Comparison of ENCODE assay signal across 8 cellular contexts in genomic region chr15:78075490-78076230, GRCh38. TPM values are rescaled to one million over a fixed set of nuclear protein-coding genes. Genes with fewer than 3 reads are reported as not detected.
DNase-seq lines count a peak whose midpoint lies in the region; ATAC-seq and TF ChIP-seq lines count a peak whose summit lies in the region.

No MANE protein-coding gene starts in this region.

- H4K20me1 ChIP-seq in BLaER1, result peaks cover 12% of the 10 kb centered on the region

- H3K27ac Mint-ChIP-seq in neural crest cell (ENCODE audit: unreplicated experiment), result no peak overlapping the region

- H3K27ac ChIP-seq in BLaER1 (peak overlapping the region; percentile 80), HL-60 (replicated peaks) (peak overlapping the region; percentile 91), VCaP (peak overlapping the region; percentile 95)

- no peak for ATAC-seq in HG02981 (IDR thresholded peaks at IDR 0.05; ENCODE audit: unreplicated experiment)
- ATAC-seq in GM18511 (IDR thresholded peaks at IDR 0.05; ENCODE audit: unreplicated experiment), result no peak
- ATAC-seq in GM18505 (IDR thresholded peaks at IDR 0.05; ENCODE audit: unreplicated experiment), result no peak

- no peaks in the 10 kb centered on the region for H3K36me3 Mint-ChIP-seq in neural crest cell (ENCODE audit: low read depth)

- no peak for TF ChIP-seq POLR2A in GM18505 (IDR thresholded peaks at IDR 0.05; ENCODE audit: borderline replicate concordance, extremely low read depth, insufficient read depth, insufficient read length)

- peak in 1 of 2 experiments; percentile 29 for DNase-seq in HL-60 (ENCODE audit: low read depth in 1 of 2, low spot score in 1 of 2)
- DNase-seq in fibroblast of the conjunctiva (ENCODE audit: low read depth), result peak; percentile 78
- no peak for DNase-seq in neural crest cell (ENCODE audit: low read depth, low spot score)

- H3K4me3 ChIP-seq in BLaER1 (peak overlapping the region; percentile 97), HL-60 (replicated peaks; ENCODE audit: insufficient read depth, low read length) (peak overlapping the region; percentile 92)

- H3K4me3 Mint-ChIP-seq in neural crest cell, result peak overlapping the region; percentile 95

- H3K4me1 ChIP-seq in BLaER1, result peaks cover 46% of the 10 kb centered on the region

- no peak for TF ChIP-seq CTCF in HL-60 (IDR thresholded peaks at IDR 0.05; ENCODE audit: insufficient read depth, low read length)
- no peak for TF ChIP-seq CTCF in VCaP (conservative IDR thresholded peaks at IDR 0.05)
- no peak for TF ChIP-seq CTCF in neural crest cell (conservative IDR thresholded peaks at IDR 0.05)

- no peaks in the 10 kb centered on the region for H3K27me3 ChIP-seq in BLaER1
- H3K27me3 ChIP-seq in HL-60 (ENCODE audit: insufficient read depth, poor library complexity, severe bottlenecking), result no peaks in the 10 kb centered on the region

- peak overlapping the region; percentile 86 for H3K9ac ChIP-seq in BLaER1

- H3K36me3 ChIP-seq in BLaER1, result no peaks in the 10 kb centered on the region

- no peaks in the 10 kb centered on the region for H3K9me3 ChIP-seq in BLaER1

- H3K27me3 Mint-ChIP-seq in neural crest cell (ENCODE audit: low read depth), result no peaks in the 10 kb centered on the region

- peaks cover 37% of the 10 kb centered on the region for H3K4me1 Mint-ChIP-seq in neural crest cell

- peak overlapping the region; percentile 94 for H3K4me2 ChIP-seq in BLaER1

- no peaks in the 10 kb centered on the region for H3K9me3 Mint-ChIP-seq in neural crest cell

RNA-seq across cellular contexts. Expression of gene TBC1D2B, which starts 1.9 kb away (rescaled TPM):
- 19.7 and 21.8 TPM in 2 replicates for total RNA-seq in neural crest cell

RNA-seq across cellular contexts. Expression of gene SH2D7, which starts 16.7 kb away (rescaled TPM):
- total RNA-seq in neural crest cell, result not detected in 2 replicates

RNA-seq across cellular contexts. Expression of gene CIB2, which starts 55.6 kb away (rescaled TPM):
- 36.5 and 37.7 TPM in 2 replicates for total RNA-seq in neural crest cell
